In genomic region chr11:44923796-44924195, GRCh38 we compare ENCODE assay signal across 20 cellular contexts. TPM values are rescaled to one million over a fixed set of nuclear protein-coding genes. Genes with fewer than 3 reads are reported as not detected.
A peak's percentile ranks its signal among the peaks of the same experiment; 100 is the strongest.
DNase-seq lines count a peak whose midpoint lies in the region; ATAC-seq lines count a peak whose summit lies in the region.
"Had no signal": no experiment of that assay in that cellular context is flagged by ENCODE, and none has a peak within 500 bp of the region (broad histone marks: within the 10 kb centered on the region; RNA-seq: fewer than 3 reads in every experiment).

No MANE protein-coding gene starts in this region.

- no peak overlapping the region for H3K4me2 ChIP-seq in BLaER1
- H3K4me2 ChIP-seq in BLaER1 treated with 17β-estradiol and CSF1 and Interleukin-3, amounts not matched to agents 10 nM and 100 nM = peak overlapping the region in 7 of 11 experiments; percentile 3 to 47 (median 18); a peak in 6 of 22 replicates
- H3K4me2 ChIP-seq: A549 had no signal

- H3K27ac ChIP-seq in BLaER1 = 0 out of 2 replicates have a peak overlapping the region, but pooled peaks have one; percentile 2
- no peak overlapping the region for H3K27ac ChIP-seq in BLaER1 treated with 17β-estradiol and CSF1 and Interleukin-3, amounts not matched to agents 10 nM and 100 nM
- H3K27ac ChIP-seq: A549, GM23248, HL-60 had no signal

- H3K36me3 Mint-ChIP-seq in stimulated activated effector memory CD8-positive, alpha-beta T cell treated with anti-CD3 and anti-CD28 coated beads, Interleukin-12 subunit alpha, Interleukin-12 subunit beta, amount 100 ng/mL, for 72 hours = no peaks in the 10 kb centered on the region

- H3K9ac ChIP-seq in BLaER1 = no peak overlapping the region
- H3K9ac ChIP-seq in BLaER1 treated with 17β-estradiol and CSF1 and Interleukin-3, amounts not matched to agents 10 nM and 100 nM = no peak overlapping the region
- H3K9ac ChIP-seq: GM23248 had no signal

- H3K9me3 ChIP-seq in BLaER1 = no peaks in the 10 kb centered on the region
- H3K9me3 ChIP-seq in BLaER1 treated with 17β-estradiol and CSF1 and Interleukin-3, amounts not matched to agents 10 nM and 100 nM (replicated peaks in 1 of 11) = no peaks in the 10 kb centered on the region
- H3K9me3 ChIP-seq: A549, HAP-1 had no signal

- H3K4me3 Mint-ChIP-seq in stimulated activated effector memory CD8-positive, alpha-beta T cell treated with anti-CD3 and anti-CD28 coated beads, Interleukin-12 subunit alpha, Interleukin-12 subunit beta, amount 100 ng/mL, for 72 hours = no peak overlapping the region
- H3K4me3 Mint-ChIP-seq: CD4-positive, CD25-positive, alpha-beta regulatory T cell; CD8-positive, alpha-beta memory T cell had no signal

- H4K20me1 ChIP-seq in BLaER1 = peaks cover 19% of the 10 kb centered on the region
- peaks cover 0 to 50% (median 24%) of the 10 kb centered on the region in 11 experiments; a peak in 18 of 22 replicates for H4K20me1 ChIP-seq in BLaER1 treated with 17β-estradiol and CSF1 and Interleukin-3, amounts not matched to agents 10 nM and 100 nM

- H3K27ac Mint-ChIP-seq in stimulated activated effector memory CD8-positive, alpha-beta T cell treated with anti-CD3 and anti-CD28 coated beads, Interleukin-12 subunit alpha, Interleukin-12 subunit beta, amount 100 ng/mL, for 72 hours = peak overlapping the region; percentile 50

- DNase-seq in cerebellum (ENCODE audit: low spot score) = peak; percentile 84
- DNase-seq in stimulated activated effector memory CD8-positive, alpha-beta T cell treated with anti-CD3 and anti-CD28 coated beads, Interleukin-12 subunit alpha, Interleukin-12 subunit beta, amount 100 ng/mL, for 72 hours (ENCODE audit: low spot score in 2 of 2) = no peak
- DNase-seq: AML-193; CD4-positive, CD25-positive, alpha-beta regulatory T cell; CD8-positive, alpha-beta memory T cell; COR-L47; DMS 273 treated with DMSO at 0.1 percent for 48 hours; DMS53; DND-41; EL; GM23248; IMR-90 had no signal

- H3K9me3 Mint-ChIP-seq in stimulated activated effector memory CD8-positive, alpha-beta T cell treated with anti-CD3 and anti-CD28 coated beads, Interleukin-12 subunit alpha, Interleukin-12 subunit beta, amount 100 ng/mL, for 72 hours = no peaks in the 10 kb centered on the region
- H3K9me3 Mint-ChIP-seq: CD4-positive, CD25-positive, alpha-beta regulatory T cell; CD8-positive, alpha-beta memory T cell had no signal

- H3K36me3 ChIP-seq in BLaER1 = no peaks in the 10 kb centered on the region
- H3K36me3 ChIP-seq in BLaER1 treated with 17β-estradiol and CSF1 and Interleukin-3, amounts not matched to agents 10 nM and 100 nM = no peaks in the 10 kb centered on the region
- H3K36me3 ChIP-seq: HAP-1 had no signal

- ATAC-seq in stimulated activated effector memory CD8-positive, alpha-beta T cell treated with anti-CD3 and anti-CD28 coated beads, Interleukin-12 subunit alpha, Interleukin-12 subunit beta, amount 100 ng/mL, for 72 hours = no peak
- ATAC-seq in HG02852 (IDR thresholded peaks at IDR 0.05; ENCODE audit: unreplicated experiment) (no peak), GM18502 (IDR thresholded peaks at IDR 0.05; ENCODE audit: poor library complexity, unreplicated experiment) (no peak)
- ATAC-seq: A549, K562 had no signal

- H3K4me1 ChIP-seq in BLaER1 = peaks cover 48% of the 10 kb centered on the region
- peaks cover 0 to 52% (median 30%) of the 10 kb centered on the region in 10 experiments; a peak in 14 of 20 replicates for H3K4me1 ChIP-seq in BLaER1 treated with 17β-estradiol and CSF1 and Interleukin-3, amounts not matched to agents 10 nM and 100 nM
- H3K4me1 ChIP-seq: A549, HAP-1 had no signal

- no peak overlapping the region for H3K4me3 ChIP-seq in BLaER1
- no peak overlapping the region for H3K4me3 ChIP-seq in BLaER1 treated with 17β-estradiol and CSF1 and Interleukin-3, amounts not matched to agents 10 nM and 100 nM
- H3K4me3 ChIP-seq: A549, GM23248, HAP-1, K562 had no signal

- H3K4me1 Mint-ChIP-seq in stimulated activated effector memory CD8-positive, alpha-beta T cell treated with anti-CD3 and anti-CD28 coated beads, Interleukin-12 subunit alpha, Interleukin-12 subunit beta, amount 100 ng/mL, for 72 hours = peaks cover 13% of the 10 kb centered on the region

- H3K27me3 ChIP-seq in BLaER1 = no peaks in the 10 kb centered on the region
- no peaks in the 10 kb centered on the region for H3K27me3 ChIP-seq in BLaER1 treated with 17β-estradiol and CSF1 and Interleukin-3, amounts not matched to agents 10 nM and 100 nM

RNA-seq across cellular contexts. Expression of gene TP53I11, which starts 26.9 kb away (rescaled TPM):
- 14.4 TPM for total RNA-seq in cerebellum
